Comparison of ENCODE assay signal across 24 cellular contexts in genomic region chr18:77222464-77222863, GRCh38.
"Had no signal": no experiment of that assay in that cellular context is flagged by ENCODE, and none has a peak within 500 bp of the region (broad histone marks: within the 10 kb centered on the region; RNA-seq: fewer than 3 reads in every experiment).

No MANE protein-coding gene starts in this region.

- FAIRE-seq: colon had no signal

- H3K4me3 ChIP-seq: breast epithelium, esophagus muscularis mucosa, gastrocnemius medialis, sigmoid colon, spleen, thyroid gland, upper lobe of right lung had no signal

- DNase-seq: activated B cell treated with CpG ODN at 0.5 μM for 24 hours; activated CD4-positive, alpha-beta memory T cell treated with anti-CD3 and anti-CD28 coated beads for 36 hours; activated CD4-positive, alpha-beta T cell treated with anti-CD3 and anti-CD28 coated beads for 36 hours; activated effector memory CD4-positive, alpha-beta T cell treated with Interleukin-2 at 50 U/mL for 16 hours; activated naive CD4-positive, alpha-beta T cell treated with anti-CD3 and anti-CD28 coated beads for 36 hours; activated naive CD8-positive, alpha-beta T cell treated with anti-CD3 and anti-CD28 coated beads, Interleukin-2, amount 10 ng/mL, durations not matched to agents 7 days and 5 days; amniotic stem cell; effector memory CD4-positive, alpha-beta T cell; gastrocnemius medialis; head of caudate nucleus; hypothalamus; left ventricle myocardium superior; mammary epithelial cell; natural killer cell; sigmoid colon; spleen; stimulated activated CD4-positive, alpha-beta T cell treated with anti-CD3 and anti-CD28 coated beads, Interleukin-4, amount 100 ng/mL, for 1 hour; substantia nigra; T1000; thyroid gland; upper lobe of right lung had no signal
